ENCODE assay signal across 2 cellular contexts in genomic region chr1:184970691-184971161, GRCh38.
TF ChIP-seq lines count a peak whose summit lies in the region.

No MANE protein-coding gene starts in this region.

TF ChIP-seq in SK-N-SH, 30 proteins besides CTCF, POLR2A, EP300 and RAD21:
- TF ChIP-seq FOSL2 (IDR thresholded peaks at IDR 0.05; ENCODE audit: borderline replicate concordance, low read depth) (peak; percentile 69), JUND (IDR thresholded peaks at IDR 0.05) (peak; percentile 60), ZBTB33 (IDR thresholded peaks at IDR 0.05; ENCODE audit: borderline replicate concordance, low read depth) (no peak)

TF ChIP-seq in H1, 55 proteins besides CTCF, POLR2A, EP300 and RAD21:
- no peak for TF ChIP-seq YY1 (IDR thresholded peaks at IDR 0.05; ENCODE audit: low read depth, low read length)
- TF ChIP-seq CEBPB (IDR thresholded peaks at IDR 0.05; ENCODE audit: low read depth, low read length): no peak
- TF ChIP-seq JUND (IDR thresholded peaks at IDR 0.05; ENCODE audit: low read length): 0 out of 2 replicates have a peak, but pooled peaks have one; percentile 16
- TF ChIP-seq PHF8 (conservative IDR thresholded peaks at IDR 0.05; ENCODE audit: low read depth, low read length): no peak
TF ChIP-seq in H1: peak in this region for 1.
